In the genomic region with DNA sequence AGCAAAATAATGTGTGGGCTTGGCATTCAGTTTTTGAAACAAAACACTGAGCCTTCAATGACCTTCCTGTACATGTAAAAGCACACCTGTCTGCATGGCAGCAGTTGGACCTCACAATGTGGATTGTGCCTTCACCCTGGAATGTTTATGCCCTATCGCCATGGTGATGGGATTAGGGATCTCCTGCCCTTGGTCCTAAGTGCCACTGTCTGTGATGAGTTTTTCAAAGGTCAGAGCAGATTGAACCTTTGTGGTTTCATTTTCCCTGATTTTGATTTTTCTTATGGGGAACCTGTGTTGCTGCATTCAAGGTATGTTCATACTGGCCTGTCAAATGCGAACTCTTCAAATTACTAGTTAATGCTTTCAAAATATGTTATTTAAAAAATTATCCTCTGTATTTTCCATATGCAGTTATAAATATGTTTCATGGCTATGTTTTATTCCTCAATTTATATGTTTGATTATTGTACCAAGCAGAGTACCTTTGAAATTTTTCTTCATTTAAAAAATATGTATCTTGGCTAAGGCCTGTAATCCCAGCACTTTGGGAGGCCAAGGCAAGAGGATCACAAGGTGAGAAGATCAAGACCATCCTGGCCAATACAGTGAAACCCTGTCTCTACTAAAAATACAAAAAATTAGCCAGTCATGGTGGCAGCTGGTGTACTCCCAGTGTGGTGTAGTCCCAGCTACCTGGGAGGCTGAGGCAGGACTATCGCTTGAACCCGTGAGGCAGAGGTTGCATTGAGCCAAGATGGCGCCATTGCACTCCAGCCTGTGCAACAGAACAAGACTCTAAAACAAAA, we compare ENCODE assay signal across 8 cellular contexts.
DNase-seq lines count a peak whose midpoint lies in the region; ATAC-seq and TF ChIP-seq lines count a peak whose summit lies in the region.
"Not testable (repeated sequence)": the region's sequence is repeated elsewhere in the genome, so short reads cannot be mapped to it uniquely, and the experiment has no call there.

No MANE protein-coding gene starts in this region.

- peak overlapping the region; percentile 2 for H3K27ac Mint-ChIP-seq in activated T-cell treated with anti-CD3 and anti-CD28 coated beads, Interleukin-2, amount 50 U/mL, for 72 hours

- not testable (repeated sequence) for H3K27ac ChIP-seq in foreskin keratinocyte

- DNase-seq in KBM-7 (peak; percentile 22), foreskin keratinocyte (peak; percentile 50 to 75), myocyte (ENCODE audit: low read depth) (peak; percentile 58)
- peak; percentile 4 to 12 for DNase-seq in activated T-cell treated with anti-CD3 and anti-CD28 coated beads, Interleukin-2, amount 50 U/mL, for 72 hours
- DNase-seq in stimulated activated naive CD8-positive, alpha-beta T cell treated with anti-CD3 and anti-CD28 coated beads, Interleukin-15, Interleukin-2, amounts not matched to agents 100 U/mL and 50 U/mL, for 24 hours: peak; percentile 3

- H3K4me1 Mint-ChIP-seq in activated T-cell treated with anti-CD3 and anti-CD28 coated beads, Interleukin-2, amount 50 U/mL, for 72 hours (ENCODE audit: low read depth): not testable (repeated sequence)

- not testable (repeated sequence) for H3K4me1 ChIP-seq in foreskin keratinocyte

- not testable (repeated sequence) for H3K27me3 Mint-ChIP-seq in activated T-cell treated with anti-CD3 and anti-CD28 coated beads, Interleukin-2, amount 50 U/mL, for 72 hours (ENCODE audit: low read depth)

- H3K4me3 Mint-ChIP-seq in activated T-cell treated with anti-CD3 and anti-CD28 coated beads, Interleukin-2, amount 50 U/mL, for 72 hours: not testable (repeated sequence)

- not testable (repeated sequence) for H3K27me3 ChIP-seq in foreskin keratinocyte

- not testable (repeated sequence) for H3K9me3 Mint-ChIP-seq in activated T-cell treated with anti-CD3 and anti-CD28 coated beads, Interleukin-2, amount 50 U/mL, for 72 hours

- TF ChIP-seq CTCF in foreskin keratinocyte (conservative IDR thresholded peaks at IDR 0.05): not testable (repeated sequence)

- ATAC-seq in GM18498 (IDR thresholded peaks at IDR 0.05; ENCODE audit: unreplicated experiment) (peak; percentile 91), GM21526 (IDR thresholded peaks at IDR 0.05; ENCODE audit: low FRiP score, unreplicated experiment) (peak; percentile 75), HG03045 (IDR thresholded peaks at IDR 0.05; ENCODE audit: unreplicated experiment) (peak; percentile 88), foreskin keratinocyte (peak; percentile 82)
- peak; percentile 78 to 82 for ATAC-seq in activated T-cell treated with anti-CD3 and anti-CD28 coated beads, Interleukin-2, amount 50 U/mL, for 72 hours (replicated peaks in 1 of 2)
- ATAC-seq in stimulated activated naive CD8-positive, alpha-beta T cell treated with anti-CD3 and anti-CD28 coated beads, Interleukin-15, Interleukin-2, amounts not matched to agents 100 U/mL and 50 U/mL, for 24 hours: peak; percentile 87

- in situ Hi-C loops in KBM-7 (cut with MboI; ENCODE audit: low pct_unique_long_range_greater_than_20kb, low sequenced_read_pairs): not testable (repeated sequence)

- not testable (repeated sequence) for H3K36me3 Mint-ChIP-seq in activated T-cell treated with anti-CD3 and anti-CD28 coated beads, Interleukin-2, amount 50 U/mL, for 72 hours (ENCODE audit: insufficient read depth in 2 of 2)

Comparison
In these comparisons a context has a peak if more than half of its experiments do, and no peak if none do; other contexts are left out.
1. DNase-seq: peak in every context shown above with its lines; median percentile 62 in foreskin keratinocyte; 58 in myocyte; 22 in KBM-7; 8 in activated T-cell treated with anti-CD3 and anti-CD28 coated beads, Interleukin-2, amount 50 U/mL, for 72 hours; 3 in stimulated activated naive CD8-positive, alpha-beta T cell treated with anti-CD3 and anti-CD28 coated beads, Interleukin-15, Interleukin-2, amounts not matched to agents 100 U/mL and 50 U/mL, for 24 hours.